22 cellular contexts compared by ENCODE assay signal in the genomic region with DNA sequence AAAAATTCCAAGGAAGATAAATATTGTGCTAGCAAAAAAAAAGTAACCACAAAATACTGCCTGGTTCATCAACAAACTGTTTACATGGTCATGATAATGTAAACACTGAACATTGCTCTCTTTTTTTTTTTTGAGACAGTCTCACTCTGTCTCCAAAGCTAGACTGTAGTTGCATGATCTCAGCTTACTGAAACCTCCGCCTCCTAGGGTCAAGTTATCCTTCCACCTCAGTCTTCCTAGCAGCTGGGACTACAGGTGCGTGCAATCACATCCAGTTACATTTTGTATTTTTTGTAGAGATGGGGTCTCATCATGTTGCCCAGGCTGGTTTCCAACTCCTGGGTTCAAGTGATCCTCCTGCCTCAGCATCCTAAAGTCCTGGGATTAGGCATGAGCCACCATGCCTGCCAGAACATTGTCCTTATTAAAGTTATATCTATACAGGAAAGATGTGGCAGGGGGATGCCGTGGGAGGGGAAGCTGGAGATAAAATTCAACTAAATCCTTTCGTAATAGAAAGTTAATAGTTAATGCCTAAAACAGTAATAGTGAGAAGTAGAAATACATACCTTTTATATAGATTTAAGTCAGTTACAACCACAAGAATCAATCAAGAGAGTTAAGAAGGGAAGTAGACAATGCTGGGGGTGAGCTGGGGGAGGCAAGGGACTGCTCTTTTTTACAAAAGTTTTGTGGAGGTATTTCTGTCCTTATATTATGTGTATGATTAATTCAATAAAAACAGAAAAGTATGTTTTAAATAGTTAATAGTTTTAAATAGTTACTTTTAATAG.
DNase-seq lines count a peak whose midpoint lies in the region; ATAC-seq lines count a peak whose summit lies in the region.
"Had no signal": no experiment of that assay in that cellular context is flagged by ENCODE, and none has a peak within 500 bp of the region (broad histone marks: within the 10 kb centered on the region; RNA-seq: fewer than 3 reads in every experiment).

No MANE protein-coding gene starts in this region.

- ATAC-seq in GM18508 (IDR thresholded peaks at IDR 0.05; ENCODE audit: insufficient read depth, unreplicated experiment) (peak; percentile 43), HG02678 (IDR thresholded peaks at IDR 0.05; ENCODE audit: unreplicated experiment) (peak; percentile 49), HG03354 (IDR thresholded peaks at IDR 0.05; ENCODE audit: poor library complexity, severe bottlenecking, unreplicated experiment) (peak; percentile 72), GM19452 (IDR thresholded peaks at IDR 0.05; ENCODE audit: unreplicated experiment) (no peak)
- ATAC-seq: A549; CD8-positive, alpha-beta T cell had no signal

- DNase-seq in posterior cingulate gyrus, result no peak
- DNase-seq in activated CD8-positive, alpha-beta memory T cell treated with anti-CD3 and anti-CD28 coated beads, Interleukin-2, amount 50 U/mL, for 4 hours, result no peak
- DNase-seq in iPS-NIHi11 (ENCODE audit: low spot score), result no peak
- DNase-seq: Caco-2; CD8-positive, alpha-beta T cell; DMS79 treated with DMSO at 0.1 percent for 48 hours; GF-D8; GM23248; H7; MM.1S; NCI-H2029; NCI-H446; NCI-H524 treated with DMSO at 0.1 percent for 48 hours; NCI-H774; PC-3; SK-N-SH; SW 1271 had no signal

- intact Hi-C loops in posterior cingulate gyrus (cut with DNase I), result no loop called here
